33 cellular contexts compared by ENCODE assay signal in genomic region chr21:42176864-42177263, GRCh38.
"Had no signal": no experiment of that assay in that cellular context is flagged by ENCODE, and none has a peak within 500 bp of the region (broad histone marks: within the 10 kb centered on the region; RNA-seq: fewer than 3 reads in every experiment).

No MANE protein-coding gene starts in this region.

- H3K27me3 Mint-ChIP-seq: activated CD4-positive, alpha-beta memory T cell treated with anti-CD3 and anti-CD28 coated beads for 36 hours; activated T-cell treated with anti-CD3 and anti-CD28 coated beads, Interleukin-2, amount 50 U/mL, for 24 hours; stimulated activated naive CD8-positive, alpha-beta T cell treated with anti-CD3 and anti-CD28 coated beads, Interleukin-15, Interleukin-2, amounts not matched to agents 100 ng/mL and 50 ng/mL, for 24 hours had no signal

- H3K4me1 Mint-ChIP-seq: activated naive CD4-positive, alpha-beta T cell treated with anti-CD3 and anti-CD28 coated beads, Interleukin-2, amount 10 ng/mL, durations not matched to agents 7 days and 5 days; activated naive CD8-positive, alpha-beta T cell treated with anti-CD3 and anti-CD28 coated beads, Interleukin-2, amount 10 ng/mL, durations not matched to agents 7 days and 5 days; endodermal cell had no signal

- H3K36me3 Mint-ChIP-seq: activated CD4-positive, alpha-beta memory T cell treated with anti-CD3 and anti-CD28 coated beads for 36 hours; activated naive CD8-positive, alpha-beta T cell treated with anti-CD3 and anti-CD28 coated beads, Interleukin-2, amount 10 ng/mL, durations not matched to agents 7 days and 5 days had no signal

- H3K27ac ChIP-seq: esophagus squamous epithelium, foreskin keratinocyte, neutrophil, right lobe of liver, transverse colon, WERI-Rb-1 had no signal

- FAIRE-seq: astrocyte had no signal

- H3K9me3 ChIP-seq: esophagus squamous epithelium, mucosa of descending colon, neutrophil, ovary, right lobe of liver, transverse colon had no signal

- H3K4me3 Mint-ChIP-seq: activated CD4-positive, alpha-beta memory T cell treated with anti-CD3 and anti-CD28 coated beads for 36 hours; activated naive CD4-positive, alpha-beta T cell treated with anti-CD3 and anti-CD28 coated beads, Interleukin-2, amount 10 ng/mL, durations not matched to agents 7 days and 5 days; activated naive CD8-positive, alpha-beta T cell treated with anti-CD3 and anti-CD28 coated beads, Interleukin-2, amount 10 ng/mL, durations not matched to agents 7 days and 5 days; activated T-cell treated with anti-CD3 and anti-CD28 coated beads, Interleukin-2, amount 50 U/mL, for 24 hours; dendritic cell treated with granulocyte-macrophage colony-stimulating factor and Interleukin-4, amounts not matched to agents 40 ng/mL and 50 ng/mL, for 4 days; endodermal cell; nephron; stimulated activated naive CD8-positive, alpha-beta T cell treated with anti-CD3 and anti-CD28 coated beads, Interleukin-15, Interleukin-2, amounts not matched to agents 100 ng/mL and 50 ng/mL, for 24 hours; T-helper 1 cell treated with Interleukin-12 subunit alpha and Interleukin-12 subunit beta and Interleukin-4 antibody, amounts not matched to agents 30 μg/mL and 1 μg/mL, for 36 hours had no signal

- H3K9me3 Mint-ChIP-seq: activated CD4-positive, alpha-beta memory T cell treated with anti-CD3 and anti-CD28 coated beads for 36 hours; activated naive CD4-positive, alpha-beta T cell treated with anti-CD3 and anti-CD28 coated beads, Interleukin-2, amount 10 ng/mL, durations not matched to agents 7 days and 5 days; activated naive CD8-positive, alpha-beta T cell treated with anti-CD3 and anti-CD28 coated beads, Interleukin-2, amount 10 ng/mL, durations not matched to agents 7 days and 5 days; activated T-cell treated with anti-CD3 and anti-CD28 coated beads, Interleukin-2, amount 50 U/mL, for 24 hours; dendritic cell treated with granulocyte-macrophage colony-stimulating factor and Interleukin-4, amounts not matched to agents 40 ng/mL and 50 ng/mL, for 4 days; endodermal cell; nephron; stimulated activated naive CD8-positive, alpha-beta T cell treated with anti-CD3 and anti-CD28 coated beads, Interleukin-15, Interleukin-2, amounts not matched to agents 100 ng/mL and 50 ng/mL, for 24 hours; T-helper 1 cell treated with Interleukin-12 subunit alpha and Interleukin-12 subunit beta and Interleukin-4 antibody, amounts not matched to agents 30 μg/mL and 1 μg/mL, for 36 hours had no signal

- H3K27ac Mint-ChIP-seq: activated CD4-positive, alpha-beta memory T cell treated with anti-CD3 and anti-CD28 coated beads for 36 hours; activated naive CD4-positive, alpha-beta T cell treated with anti-CD3 and anti-CD28 coated beads, Interleukin-2, amount 10 ng/mL, durations not matched to agents 7 days and 5 days; activated naive CD8-positive, alpha-beta T cell treated with anti-CD3 and anti-CD28 coated beads, Interleukin-2, amount 10 ng/mL, durations not matched to agents 7 days and 5 days; activated T-cell treated with anti-CD3 and anti-CD28 coated beads, Interleukin-2, amount 50 U/mL, for 24 hours; dendritic cell treated with granulocyte-macrophage colony-stimulating factor and Interleukin-4, amounts not matched to agents 40 ng/mL and 50 ng/mL, for 4 days; endodermal cell; nephron; progenitor cell of endocrine pancreas; stimulated activated naive CD8-positive, alpha-beta T cell treated with anti-CD3 and anti-CD28 coated beads, Interleukin-15, Interleukin-2, amounts not matched to agents 100 ng/mL and 50 ng/mL, for 24 hours; T-helper 1 cell treated with Interleukin-12 subunit alpha and Interleukin-12 subunit beta and Interleukin-4 antibody, amounts not matched to agents 30 μg/mL and 1 μg/mL, for 36 hours had no signal

- H3K4me3 ChIP-seq: esophagus squamous epithelium, mucosa of descending colon, ovary, right lobe of liver, skin epidermis, transverse colon had no signal

- DNase-seq: activated CD4-positive, alpha-beta memory T cell treated with anti-CD3 and anti-CD28 coated beads for 36 hours; activated CD4-positive, alpha-beta T cell treated with anti-CD3 and anti-CD28 coated beads for 48 hours; activated CD8-positive, alpha-beta memory T cell treated with anti-CD3 and anti-CD28 coated beads, Interleukin-2, amount 50 U/mL, for 4 hours; activated gamma-delta T cell; activated naive CD4-positive, alpha-beta T cell treated with anti-CD3 and anti-CD28 coated beads, Interleukin-2, amount 10 ng/mL, durations not matched to agents 7 days and 5 days; activated naive CD8-positive, alpha-beta T cell treated with anti-CD3 and anti-CD28 coated beads, Interleukin-2, amount 10 ng/mL, durations not matched to agents 7 days and 5 days; activated T-cell treated with anti-CD3 and anti-CD28 coated beads, Interleukin-2, amount 50 U/mL, for 24 hours; amniotic stem cell; caudate nucleus; esophagus squamous epithelium; foreskin keratinocyte; glutamatergic neuron; islet precursor cell; left ventricle myocardium superior; mucosa of descending colon; ovary; right lobe of liver; stimulated activated CD4-positive, alpha-beta T cell treated with anti-CD3 and anti-CD28 coated beads, Interleukin-12 subunit alpha, Interleukin-12 subunit beta, amount 100 ng/mL, for 4 hours; stimulated activated CD4-positive, alpha-beta T cell treated with anti-CD3 and anti-CD28 coated beads, Interleukin-4, amount 100 ng/mL, for 1 hour; substantia nigra; SW 1271; T-helper 9 cell; transverse colon; WERI-Rb-1 had no signal

- H3K36me3 ChIP-seq: esophagus squamous epithelium, neutrophil, ovary, right lobe of liver, transverse colon, WERI-Rb-1 had no signal

- H3K27me3 ChIP-seq: foreskin keratinocyte, neutrophil, ovary, right lobe of liver, transverse colon had no signal

- H3K4me1 ChIP-seq: right lobe of liver had no signal
